ENCODE assay signal across 11 cellular contexts in the genomic region with DNA sequence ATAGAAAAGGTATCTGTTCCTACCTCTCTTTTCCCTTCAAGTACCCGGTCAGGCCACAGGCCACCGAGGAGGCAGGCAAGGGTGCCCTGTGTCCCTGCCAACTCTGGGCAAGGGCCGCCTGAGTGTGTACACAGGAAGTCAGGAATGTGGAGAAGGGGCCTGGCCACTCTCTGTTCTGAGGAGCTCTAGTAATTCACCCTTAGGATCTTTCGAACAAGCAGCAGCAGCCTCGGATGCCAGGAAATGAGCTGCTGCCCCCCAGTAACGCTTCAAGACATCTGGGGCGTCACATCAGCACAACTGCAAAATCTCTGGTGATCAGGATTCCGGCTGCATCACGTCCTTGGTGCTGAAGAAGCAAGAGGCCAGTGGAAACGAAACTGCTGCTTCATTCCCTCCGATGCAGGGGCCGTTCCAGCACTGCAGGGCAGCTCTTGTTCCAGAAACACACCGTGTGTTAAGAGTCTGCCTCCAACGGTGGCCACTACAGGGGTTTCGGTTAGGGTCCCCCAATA. TPM values are rescaled to one million over a fixed set of nuclear protein-coding genes. Genes with fewer than 3 reads are reported as not detected.
DNase-seq lines count a peak whose midpoint lies in the region; ATAC-seq and TF ChIP-seq lines count a peak whose summit lies in the region.
"Had no signal": no experiment of that assay in that cellular context is flagged by ENCODE, and none has a peak within 500 bp of the region (broad histone marks: within the 10 kb centered on the region; RNA-seq: fewer than 3 reads in every experiment).

No MANE protein-coding gene starts in this region.

- H3K79me2 ChIP-seq in OCI-LY7 (ENCODE audit: insufficient read depth, low read depth, low read length), result no peaks in the 10 kb centered on the region

- no peak overlapping the region for H2AFZ ChIP-seq in mesenchymal stem cell (ENCODE audit: low read depth, low read length)
- no peak overlapping the region for H2AFZ ChIP-seq in OCI-LY7 (ENCODE audit: low read length)

- H3K27ac ChIP-seq in mesenchymal stem cell (ENCODE audit: low read length, poor library complexity, severe bottlenecking) (no peak overlapping the region), tibial nerve (peak overlapping the region; percentile 78 to 98 (median 94)), OCI-LY7 (ENCODE audit: low read depth, low read length, poor library complexity, severe bottlenecking) (no peak overlapping the region)
- H3K27ac ChIP-seq: 22Rv1 had no signal

- CTCF ChIA-PET in OCI-LY7 (lab: Charles Lee; ENCODE audit: unreplicated experiment), result no interaction called here

- intact Hi-C loops in dendritic cell treated with granulocyte-macrophage colony-stimulating factor and Interleukin-4, amounts not matched to agents 40 ng/mL and 50 ng/mL, for 4 days (cut with micrococcal nuclease), result no loop called here
- intact Hi-C loops in OCI-LY7 (cut with micrococcal nuclease; ENCODE audit: unreplicated experiment), result no loop called here

- WGBS in mesenchymal stem cell, result 70% methylated on average over 14 of the region's 15 CpGs
- WGBS in tibial nerve, 2 donors, result 26 to 29% methylated on average over 13 to 15 of the region's 15 CpGs

- H3K4me2 ChIP-seq in mesenchymal stem cell (ENCODE audit: low read length, poor library complexity, severe bottlenecking) (no peak overlapping the region), OCI-LY7 (ENCODE audit: low read length) (no peak overlapping the region)

- H3K9me3 ChIP-seq in mesenchymal stem cell (ENCODE audit: control insufficient read depth, low read length) (peaks cover 9% of the 10 kb centered on the region), tibial nerve (no peaks in the 10 kb centered on the region), OCI-LY7 (ENCODE audit: low read length) (no peaks in the 10 kb centered on the region)

- H3K4me3 ChIP-seq in mesenchymal stem cell (ENCODE audit: insufficient read depth in 1 of 2, low read depth in 1 of 2, low read length in 2 of 2) (peak overlapping the region in 1 of 2 experiments; percentile 88), tibial nerve (peak overlapping the region; percentile 71 to 98 (median 83)), OCI-LY7 (ENCODE audit: low read depth, low read length, poor library complexity, severe bottlenecking) (no peak overlapping the region)

- H3K36me3 ChIP-seq in mesenchymal stem cell (ENCODE audit: control insufficient read depth in 1 of 2, insufficient read depth in 2 of 2, low read depth in 1 of 2, low read length in 2 of 2) (peaks cover 0 to 3% of the 10 kb centered on the region in 2 experiments), tibial nerve (peaks cover 0 to 16% (median 0%) of the 10 kb centered on the region in 3 donors), OCI-LY7 (ENCODE audit: insufficient read depth, low read length) (no peaks in the 10 kb centered on the region)

- TF ChIP-seq POLR2A in tibial nerve (IDR thresholded peaks at IDR 0.05), result peak in 1 of 2 donors; percentile 26

- no peak overlapping the region for H3K4ac ChIP-seq in mesenchymal stem cell (ENCODE audit: low read depth in 1 of 2, low read length in 2 of 2)

- no peak overlapping the region for H3K18ac ChIP-seq in mesenchymal stem cell (ENCODE audit: low read depth in 1 of 2, low read length in 2 of 2)

- H3K9me3 Mint-ChIP-seq in dendritic cell treated with granulocyte-macrophage colony-stimulating factor and Interleukin-4, amounts not matched to agents 40 ng/mL and 50 ng/mL, for 4 days, result peaks cover 6% of the 10 kb centered on the region

- H3K79me1 ChIP-seq in mesenchymal stem cell (replicated peaks; ENCODE audit: low read length, poor library complexity, severe bottlenecking), result peaks cover 17% of the 10 kb centered on the region

- H4K20me1 ChIP-seq in OCI-LY7 (ENCODE audit: insufficient read depth, low read length), result no peaks in the 10 kb centered on the region

- H3K36me3 Mint-ChIP-seq in dendritic cell treated with granulocyte-macrophage colony-stimulating factor and Interleukin-4, amounts not matched to agents 40 ng/mL and 50 ng/mL, for 4 days (ENCODE audit: low read depth), result peaks cover 64% of the 10 kb centered on the region

- H3K9me2 ChIP-seq in OCI-LY7 (ENCODE audit: insufficient read depth, low read length), result no peaks in the 10 kb centered on the region

- H2BK12ac ChIP-seq in mesenchymal stem cell (ENCODE audit: low read length in 2 of 2), result no peak overlapping the region

- peaks cover 82% of the 10 kb centered on the region for H3K4me1 Mint-ChIP-seq in dendritic cell treated with granulocyte-macrophage colony-stimulating factor and Interleukin-4, amounts not matched to agents 40 ng/mL and 50 ng/mL, for 4 days (ENCODE audit: low read depth)

- no peak for TF ChIP-seq EP300 in tibial nerve (IDR thresholded peaks at IDR 0.05)

- H4K91ac ChIP-seq in mesenchymal stem cell (ENCODE audit: low read length), result no peak overlapping the region

- no peak for TF ChIP-seq CTCF in tibial nerve (IDR thresholded peaks at IDR 0.05)
- TF ChIP-seq CTCF in OCI-LY7 (conservative IDR thresholded peaks at IDR 0.05; ENCODE audit: low read length), result no peak

- H2BK5ac ChIP-seq in mesenchymal stem cell (ENCODE audit: low read depth, low read length, poor library complexity, severe bottlenecking), result no peak overlapping the region

- POLR2A ChIA-PET in OCI-LY7 (lab: Charles Lee), result no interaction called here

- H3K27ac Mint-ChIP-seq in dendritic cell treated with granulocyte-macrophage colony-stimulating factor and Interleukin-4, amounts not matched to agents 40 ng/mL and 50 ng/mL, for 4 days, result peak overlapping the region; percentile 86

- H4K8ac ChIP-seq in mesenchymal stem cell (ENCODE audit: low read length), result no peak overlapping the region

- peak; percentile 35 for DNase-seq in DMS153 treated with DMSO at 0.1 percent for 48 hours (lab: John Stamatoyannopoulos, UW; ENCODE audit: unreplicated experiment)
- no peak for DNase-seq in DMS153 (lab: John Stamatoyannopoulos, UW)
- peak; percentile 48 for DNase-seq in mesenchymal stem cell
- no peak for DNase-seq in tibial nerve (ENCODE audit: low spot score in 2 of 2)
- no peak for DNase-seq in NCI-H1048 (lab: John Stamatoyannopoulos, UW)
- DNase-seq in OCI-LY7 (ENCODE audit: low spot score), result no peak
- DNase-seq: activated T-cell treated with anti-CD3 and anti-CD28 coated beads for 4 hours, NCI-H2171 treated with DMSO at 0.1 percent for 48 hours had no signal

- H3K27me3 Mint-ChIP-seq in dendritic cell treated with granulocyte-macrophage colony-stimulating factor and Interleukin-4, amounts not matched to agents 40 ng/mL and 50 ng/mL, for 4 days, result no peaks in the 10 kb centered on the region

- no peak overlapping the region for H2BK120ac ChIP-seq in mesenchymal stem cell (ENCODE audit: low read depth, low read length)

- H3K14ac ChIP-seq in mesenchymal stem cell (ENCODE audit: low read length in 2 of 2), result no peak overlapping the region

- no peak overlapping the region for H2AK5ac ChIP-seq in mesenchymal stem cell (ENCODE audit: low read length, severe bottlenecking)

- H3K9ac ChIP-seq in mesenchymal stem cell (ENCODE audit: low read length), result peak overlapping the region; percentile 77

- H3K23ac ChIP-seq in mesenchymal stem cell (ENCODE audit: low read length in 2 of 2), result no peak overlapping the region

- no TSS peak for BruUV-seq in OCI-LY7 (replicated peaks; lab: Mats Ljungman, UMichigan)

- no peak for ATAC-seq in GM18520 (IDR thresholded peaks at IDR 0.05; ENCODE audit: unreplicated experiment)

- no peaks in the 10 kb centered on the region for H3K27me3 ChIP-seq in mesenchymal stem cell (ENCODE audit: control insufficient read depth in 1 of 2, insufficient read depth in 1 of 2, low read length in 2 of 2)
- no peaks in the 10 kb centered on the region for H3K27me3 ChIP-seq in tibial nerve

- H2BK15ac ChIP-seq in mesenchymal stem cell (ENCODE audit: low read depth, poor library complexity, severe bottlenecking), result no peak overlapping the region

- H3K4me1 ChIP-seq in mesenchymal stem cell (ENCODE audit: control insufficient read depth, insufficient read depth, low read depth, low read length) (peaks cover 10% of the 10 kb centered on the region), tibial nerve (peaks cover 0 to 63% (median 3%) of the 10 kb centered on the region in 4 donors), OCI-LY7 (ENCODE audit: insufficient read depth, low read length, poor library complexity, severe bottlenecking) (no peaks in the 10 kb centered on the region)

- peak overlapping the region; percentile 88 for H3K4me3 Mint-ChIP-seq in dendritic cell treated with granulocyte-macrophage colony-stimulating factor and Interleukin-4, amounts not matched to agents 40 ng/mL and 50 ng/mL, for 4 days

RNA-seq across cellular contexts. Expression of a gene that starts 2.0 kb away (rescaled TPM):
- 5.1 TPM for polyA plus RNA-seq in mesenchymal stem cell (2013, experiment 1 of 2)
- 5.2 TPM for polyA plus RNA-seq in mesenchymal stem cell (2013, experiment 2 of 2)
- total RNA-seq in tibial nerve, result 10 to 100 TPM; 28.5 to 52.5 (median 30.2) TPM
- total RNA-seq in OCI-LY7 (2014; rRNA removed; shearing (Covaris generic)), result not detected in 2 replicates
- not detected in 2 replicates for total RNA-seq in OCI-LY7 (2022)

RNA-seq across cellular contexts. Expression of a gene that starts 55.9 kb away (rescaled TPM):
- polyA plus RNA-seq in mesenchymal stem cell (2013, experiment 1 of 2), result 17.1 TPM
- polyA plus RNA-seq in mesenchymal stem cell (2013, experiment 2 of 2), result 17.1 TPM
- total RNA-seq in tibial nerve (10 to 100 TPM; 27.6 to 45.7 (median 38.5) TPM), OCI-LY7 (2022) (12.5 and 13.8 TPM in 2 replicates)
- total RNA-seq in OCI-LY7 (2014; rRNA removed; shearing (Covaris generic)), result 8.3 and 9.4 TPM in 2 replicates

Comparison
In these comparisons a context has a peak if more than half of its experiments do, and no peak if none do; other contexts are left out.
1. DNase-seq: peak in DMS153 treated with DMSO at 0.1 percent for 48 hours (single experiment) and mesenchymal stem cell (single experiment); none in DMS153 (single experiment), tibial nerve (0 of 2), NCI-H1048 (single experiment) and OCI-LY7 (single experiment).
2. H3K27ac ChIP-seq: peak in tibial nerve (4 of 4); none in mesenchymal stem cell (single experiment) and OCI-LY7 (single experiment).
3. RNA of a gene that starts 2.0 kb away (total RNA-seq): 28.5 to 52.5 TPM in tibial nerve; not detected in OCI-LY7; every median in the first group is over 10 times any median in the second.